Comparison of ENCODE assay signal across 1 cellular context in the genomic region with DNA sequence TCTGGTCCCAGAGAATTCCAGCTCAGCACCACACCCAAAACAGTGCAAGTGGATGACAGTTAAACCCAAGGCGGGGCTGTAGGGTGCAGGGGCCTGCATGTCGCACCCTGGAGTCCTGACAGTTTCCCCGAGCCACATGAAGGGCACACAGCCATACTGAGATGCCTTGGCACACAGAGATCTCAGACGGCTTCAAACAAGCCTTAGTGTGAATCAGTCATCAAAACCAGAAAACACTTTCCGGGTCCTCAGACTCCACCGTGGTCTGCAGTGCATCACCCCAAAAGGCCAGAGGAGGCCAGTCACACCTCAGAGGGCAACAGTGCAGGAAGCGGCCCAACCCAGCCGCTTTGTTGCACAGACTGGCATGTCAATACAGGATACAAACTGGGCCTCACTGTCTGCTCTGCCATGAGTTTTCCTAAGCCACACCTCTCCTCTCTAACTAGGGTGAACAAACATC.
A peak's percentile ranks its signal among the peaks of the same experiment; 100 is the strongest.
TF ChIP-seq lines count a peak whose summit lies in the region.

No MANE protein-coding gene starts in this region.

TF ChIP-seq in liver, 16 proteins besides CTCF, POLR2A, EP300 and RAD21 (continued from another document):
- peak; percentile 53 for TF ChIP-seq FOXA1 (IDR thresholded peaks at IDR 0.05)
- TF ChIP-seq, protein P1, sequence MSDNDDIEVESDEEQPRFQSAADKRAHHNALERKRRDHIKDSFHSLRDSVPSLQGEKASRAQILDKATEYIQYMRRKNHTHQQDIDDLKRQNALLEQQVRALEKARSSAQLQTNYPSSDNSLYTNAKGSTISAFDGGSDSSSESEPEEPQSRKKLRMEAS (IDR thresholded peaks at IDR 0.05): peak; percentile 35
TF ChIP-seq in liver: peak in this region for 11.
